8 cellular contexts compared by ENCODE assay signal in the genomic region with DNA sequence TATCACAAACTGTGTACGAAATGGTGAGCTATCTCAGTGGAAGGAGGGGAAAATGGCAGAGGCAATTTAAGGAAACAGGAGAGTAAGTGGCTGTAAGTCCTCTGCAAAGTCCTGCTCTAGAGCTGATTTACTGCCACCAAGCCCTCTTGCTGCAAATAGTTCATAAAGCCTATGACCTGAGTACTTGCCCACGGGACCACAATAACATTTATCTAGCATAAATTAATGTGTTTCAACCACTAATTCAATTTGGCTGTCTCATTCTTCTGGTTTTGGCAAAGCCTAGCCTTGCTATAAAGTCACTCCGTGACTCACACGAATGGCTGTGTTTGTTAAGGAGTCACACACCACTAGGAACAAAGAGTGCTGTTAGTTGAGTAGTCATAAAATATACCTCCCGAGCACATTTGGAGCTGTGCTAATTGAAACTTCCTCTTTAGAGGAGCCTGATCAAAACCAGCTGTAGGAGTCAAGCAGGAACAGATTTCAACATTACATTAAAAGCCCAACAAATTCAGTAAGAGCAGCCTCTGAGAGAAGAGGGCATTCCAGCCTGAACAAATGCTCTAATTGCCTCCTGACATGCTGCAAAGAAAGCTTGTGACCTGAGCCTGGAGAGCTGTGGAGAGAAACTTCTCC.
A peak's percentile ranks its signal among the peaks of the same experiment; 100 is the strongest.
DNase-seq lines count a peak whose midpoint lies in the region; ATAC-seq and TF ChIP-seq lines count a peak whose summit lies in the region.

No MANE protein-coding gene starts in this region.

- H3K4me3 Mint-ChIP-seq in naive thymus-derived CD4-positive, alpha-beta T cell: no peak overlapping the region
- H3K4me3 Mint-ChIP-seq in natural killer cell treated with Interleukin-12 subunit alpha and Interleukin-12 subunit beta and Interleukin-15 and Interleukin-18, amount 100 ng/mL, for 72 hours: no peak overlapping the region

- no peaks in the 10 kb centered on the region for H3K9me3 ChIP-seq in HUES64 (ENCODE audit: insufficient read depth, low read depth, low read length)
- no peaks in the 10 kb centered on the region for H3K9me3 ChIP-seq in Peyer's patch
- H3K9me3 ChIP-seq in naive thymus-derived CD4-positive, alpha-beta T cell (ENCODE audit: control insufficient read depth in 2 of 3, low read length in 3 of 3): no peaks in the 10 kb centered on the region

- peak; percentile 97 for DNase-seq in AG09319 (ENCODE audit: extremely low read depth, low read depth)
- DNase-seq in Peyer's patch: peak in 1 of 3 donors; percentile 52
- no peak for DNase-seq in naive thymus-derived CD4-positive, alpha-beta T cell
- DNase-seq in natural killer cell treated with Interleukin-12 subunit alpha and Interleukin-12 subunit beta and Interleukin-15 and Interleukin-18, amount 100 ng/mL, for 72 hours (ENCODE audit: low spot score): no peak
- DNase-seq in left lobe of liver (ENCODE audit: low spot score): no peak

- POLR2A ChIA-PET in naive thymus-derived CD4-positive, alpha-beta T cell (lab: Charles Lee): no interaction called here

- intact Hi-C loops in naive thymus-derived CD4-positive, alpha-beta T cell (cut with micrococcal nuclease): no loop called here

- H3K27ac Mint-ChIP-seq in naive thymus-derived CD4-positive, alpha-beta T cell: no peak overlapping the region
- no peak overlapping the region for H3K27ac Mint-ChIP-seq in natural killer cell treated with Interleukin-12 subunit alpha and Interleukin-12 subunit beta and Interleukin-15 and Interleukin-18, amount 100 ng/mL, for 72 hours

- TF ChIP-seq POLR2A in Peyer's patch (IDR thresholded peaks at IDR 0.05): no peak

- peaks cover 32% of the 10 kb centered on the region for H3K4me1 ChIP-seq in HUES64 (ENCODE audit: insufficient read depth, low read length)
- H3K4me1 ChIP-seq in Peyer's patch: peaks cover 0 to 5% (median 0%) of the 10 kb centered on the region in 4 donors
- no peaks in the 10 kb centered on the region for H3K4me1 ChIP-seq in naive thymus-derived CD4-positive, alpha-beta T cell (ENCODE audit: control insufficient read depth in 2 of 2, insufficient read depth in 2 of 2, low read length in 2 of 2)

- no peaks in the 10 kb centered on the region for H3K36me3 Mint-ChIP-seq in naive thymus-derived CD4-positive, alpha-beta T cell
- H3K36me3 Mint-ChIP-seq in natural killer cell treated with Interleukin-12 subunit alpha and Interleukin-12 subunit beta and Interleukin-15 and Interleukin-18, amount 100 ng/mL, for 72 hours: no peaks in the 10 kb centered on the region

- CTCF ChIA-PET in naive thymus-derived CD4-positive, alpha-beta T cell (lab: Charles Lee): no interaction called here

- H3K4me3 ChIP-seq in HUES64 (ENCODE audit: low read length) (no peak overlapping the region), Peyer's patch (peak overlapping the region in 1 of 4 donors; percentile 0)
- H3K4me3 ChIP-seq in naive thymus-derived CD4-positive, alpha-beta T cell (ENCODE audit: low read length): no peak overlapping the region

- no peaks in the 10 kb centered on the region for H3K27me3 Mint-ChIP-seq in naive thymus-derived CD4-positive, alpha-beta T cell
- H3K27me3 Mint-ChIP-seq in natural killer cell treated with Interleukin-12 subunit alpha and Interleukin-12 subunit beta and Interleukin-15 and Interleukin-18, amount 100 ng/mL, for 72 hours: no peaks in the 10 kb centered on the region

- ATAC-seq in esophagus mucosa (peak; percentile 98), left lobe of liver (no peak), HG03159 (IDR thresholded peaks at IDR 0.05; ENCODE audit: unreplicated experiment) (no peak)
- peak; percentile 22 for ATAC-seq in naive thymus-derived CD4-positive, alpha-beta T cell
- ATAC-seq in natural killer cell treated with Interleukin-12 subunit alpha and Interleukin-12 subunit beta and Interleukin-15 and Interleukin-18, amount 100 ng/mL, for 72 hours: no peak

- no peaks in the 10 kb centered on the region for H3K4me1 Mint-ChIP-seq in naive thymus-derived CD4-positive, alpha-beta T cell
- peaks cover 0 to 3% of the 10 kb centered on the region in 2 donors for H3K4me1 Mint-ChIP-seq in natural killer cell treated with Interleukin-12 subunit alpha and Interleukin-12 subunit beta and Interleukin-15 and Interleukin-18, amount 100 ng/mL, for 72 hours (ENCODE audit: low read depth in 2 of 2)

- H3K36me3 ChIP-seq in HUES64 (ENCODE audit: insufficient read depth, low read length): no peaks in the 10 kb centered on the region
- no peaks in the 10 kb centered on the region for H3K36me3 ChIP-seq in Peyer's patch
- H3K36me3 ChIP-seq in naive thymus-derived CD4-positive, alpha-beta T cell (ENCODE audit: control insufficient read depth in 2 of 3, insufficient read depth in 3 of 3, low read length in 3 of 3): no peaks in the 10 kb centered on the region

- TF ChIP-seq CTCF in AG09319 (IDR thresholded peaks at IDR 0.05; ENCODE audit: low read depth, low read length): no peak
- no peak for TF ChIP-seq CTCF in Peyer's patch (IDR thresholded peaks at IDR 0.05)

- H3K9ac ChIP-seq in HUES64 (ENCODE audit: low read depth, low read length): peak overlapping the region; percentile 14; the same call in 1 of the 2 replicates

- H3K27ac ChIP-seq in HUES64 (ENCODE audit: low read depth, low read length) (peak overlapping the region; percentile 62), Peyer's patch (peak overlapping the region; percentile 17 to 68 (median 48))
- no peak overlapping the region for H3K27ac ChIP-seq in naive thymus-derived CD4-positive, alpha-beta T cell (ENCODE audit: low read depth, low read length)

- H3K9me3 Mint-ChIP-seq in naive thymus-derived CD4-positive, alpha-beta T cell: peaks cover 0 to 15% (median 3%) of the 10 kb centered on the region in 11 donors
- no peaks in the 10 kb centered on the region for H3K9me3 Mint-ChIP-seq in natural killer cell treated with Interleukin-12 subunit alpha and Interleukin-12 subunit beta and Interleukin-15 and Interleukin-18, amount 100 ng/mL, for 72 hours

- no peaks in the 10 kb centered on the region for H3K27me3 ChIP-seq in HUES64 (ENCODE audit: insufficient read depth, low read length)
- H3K27me3 ChIP-seq in Peyer's patch: no peaks in the 10 kb centered on the region
- H3K27me3 ChIP-seq in naive thymus-derived CD4-positive, alpha-beta T cell (ENCODE audit: control insufficient read depth in 2 of 2, insufficient read depth in 2 of 2, low read length in 2 of 2): no peaks in the 10 kb centered on the region

- WGBS in HUES64: 68% methylated on average over 5 of the region's 5 CpGs

Comparison
In these comparisons a context has a peak if more than half of its experiments do, and no peak if none do; other contexts are left out.
1. ATAC-seq: peak in esophagus mucosa (single experiment) and naive thymus-derived CD4-positive, alpha-beta T cell (single experiment); none in natural killer cell treated with Interleukin-12 subunit alpha and Interleukin-12 subunit beta and Interleukin-15 and Interleukin-18, amount 100 ng/mL, for 72 hours (0 of 2), left lobe of liver (single experiment) and HG03159 (single experiment).